ENCODE assay signal across 8 cellular contexts in the genomic region with DNA sequence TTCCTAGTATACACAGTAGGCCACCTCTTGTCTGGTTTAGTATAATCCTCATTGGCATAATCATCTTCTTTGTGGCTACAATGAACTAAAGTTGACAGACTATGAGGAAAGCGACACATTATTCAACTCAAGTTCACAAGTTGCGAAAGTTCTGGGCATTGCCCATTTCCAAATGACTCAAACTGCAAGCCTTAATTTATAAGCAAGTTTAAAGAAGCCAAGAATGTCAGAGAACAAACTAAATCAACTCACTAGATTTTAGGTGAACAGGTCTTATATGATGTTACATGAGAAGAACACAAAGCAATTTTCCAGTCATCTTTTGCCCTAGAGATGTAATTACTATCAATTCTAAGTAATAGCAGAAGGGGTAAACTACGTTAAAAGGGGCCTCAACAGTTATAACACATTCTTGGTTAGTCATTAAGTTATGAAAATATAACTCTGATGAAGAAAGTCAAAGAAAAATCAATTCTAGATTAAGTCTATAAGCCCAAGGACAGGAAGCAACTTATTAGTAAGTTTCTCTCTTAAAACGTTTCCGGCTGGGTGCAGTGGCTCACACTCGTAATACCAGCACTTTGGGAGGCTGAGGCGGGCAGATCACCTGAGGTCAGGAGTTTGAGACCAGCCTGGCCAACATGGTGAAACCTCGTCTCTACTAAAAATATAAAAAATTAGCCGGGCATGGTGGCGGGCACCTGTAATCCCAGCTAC. TPM values are rescaled to one million over a fixed set of nuclear protein-coding genes. Genes with fewer than 3 reads are reported as not detected.
A peak's percentile ranks its signal among the peaks of the same experiment; 100 is the strongest.
DNase-seq lines count a peak whose midpoint lies in the region; ATAC-seq, FAIRE-seq and TF ChIP-seq lines count a peak whose summit lies in the region.

No MANE protein-coding gene starts in this region.

- H3K36me3 Mint-ChIP-seq in T-helper 2 cell treated with Interferon-gamma antibody and Interleukin-4, amounts not matched to agents 5 μg/mL and 100 μg/mL, for 36 hours (ENCODE audit: low read depth): peaks cover 7% of the 10 kb centered on the region

- no peak for TF ChIP-seq POLR2A in sigmoid colon (IDR thresholded peaks at IDR 0.05)

- H3K9me1 ChIP-seq in keratinocyte (ENCODE audit: control insufficient read depth, extremely low read depth, insufficient read depth, low read length): no peaks in the 10 kb centered on the region

- H3K4me2 ChIP-seq in BLaER1 treated with 17β-estradiol and CSF1 and Interleukin-3, amounts not matched to agents 10 nM and 100 nM: peak overlapping the region in 8 of 11 experiments; percentile 10 to 86 (median 56); a peak in 13 of 22 replicates
- peak overlapping the region; percentile 46 for H3K4me2 ChIP-seq in keratinocyte (ENCODE audit: control insufficient read depth, extremely low read depth, insufficient read depth, low read depth, low read length)

- TF ChIP-seq CTCF in keratinocyte (optimal IDR thresholded peaks at IDR 0.05 in 1 of 3, IDR thresholded peaks at IDR 0.05 in 1 of 3, conservative IDR thresholded peaks at IDR 0.05 in 1 of 3; ENCODE audit: extremely low read depth in 1 of 3, insufficient read depth in 2 of 3, low read length in 3 of 3) (no peak), sigmoid colon (IDR thresholded peaks at IDR 0.05) (no peak)

- DNase-seq in T-helper 2 cell treated with Interferon-gamma antibody and Interleukin-4, amounts not matched to agents 5 μg/mL and 100 μg/mL, for 36 hours (ENCODE audit: low spot score): peak; percentile 47
- DNase-seq in keratinocyte (ENCODE audit: low read depth, low spot score): no peak
- no peak for DNase-seq in sigmoid colon
- no peak for DNase-seq in DMS53 treated with DMSO at 0.1 percent for 48 hours (lab: John Stamatoyannopoulos, UW; ENCODE audit: unreplicated experiment)

- H3K9me3 Mint-ChIP-seq in T-helper 2 cell treated with Interferon-gamma antibody and Interleukin-4, amounts not matched to agents 5 μg/mL and 100 μg/mL, for 36 hours: no peaks in the 10 kb centered on the region

- peak; percentile 26 for FAIRE-seq in keratinocyte (lab: Jason Lieb, UNC)

- intact Hi-C loops in sigmoid colon (cut with DNase I): no loop called here

- TF ChIP-seq EP300 in sigmoid colon (IDR thresholded peaks at IDR 0.05): no peak

- no peak overlapping the region for H2AFZ ChIP-seq in keratinocyte (ENCODE audit: control insufficient read depth, low read length)

- peaks cover 0 to 15% (median 8%) of the 10 kb centered on the region in 11 experiments; a peak in 14 of 22 replicates for H3K9me3 ChIP-seq in BLaER1 treated with 17β-estradiol and CSF1 and Interleukin-3, amounts not matched to agents 10 nM and 100 nM (replicated peaks in 1 of 11)
- H3K9me3 ChIP-seq in keratinocyte (ENCODE audit: control insufficient read depth, low read depth, low read length): no peaks in the 10 kb centered on the region
- H3K9me3 ChIP-seq in sigmoid colon: no peaks in the 10 kb centered on the region

- H3K79me2 ChIP-seq in keratinocyte (ENCODE audit: control insufficient read depth, insufficient read depth, low read length): peaks cover 99% of the 10 kb centered on the region

- H4K20me1 ChIP-seq in BLaER1 treated with 17β-estradiol and CSF1 and Interleukin-3, amounts not matched to agents 10 nM and 100 nM: peaks cover 99 to 100% (median 100%) of the 10 kb centered on the region in 11 experiments
- H4K20me1 ChIP-seq in keratinocyte (ENCODE audit: control insufficient read depth, extremely low read depth, insufficient read depth, low read length): peaks cover 45% of the 10 kb centered on the region

- 69 to 84% methylated on average over 10 of the region's 10 CpGs for WGBS in sigmoid colon, 2 donors

- H3K27me3 Mint-ChIP-seq in T-helper 2 cell treated with Interferon-gamma antibody and Interleukin-4, amounts not matched to agents 5 μg/mL and 100 μg/mL, for 36 hours (ENCODE audit: low read depth): no peaks in the 10 kb centered on the region

- peak overlapping the region in 4 of 11 experiments; percentile 16 to 61 (median 38); a peak in 7 of 22 replicates for H3K27ac ChIP-seq in BLaER1 treated with 17β-estradiol and CSF1 and Interleukin-3, amounts not matched to agents 10 nM and 100 nM
- peak overlapping the region; percentile 36 for H3K27ac ChIP-seq in keratinocyte (ENCODE audit: control insufficient read depth, insufficient read depth, low read length)
- H3K27ac ChIP-seq in sigmoid colon: peak overlapping the region in 2 of 4 donors; percentile 31 to 42

- no peak overlapping the region for H3K4me3 ChIP-seq in BLaER1 treated with 17β-estradiol and CSF1 and Interleukin-3, amounts not matched to agents 10 nM and 100 nM
- H3K4me3 ChIP-seq in keratinocyte (ENCODE audit: control insufficient read depth in 2 of 3, extremely low read depth in 1 of 3, insufficient read depth in 2 of 3, low read depth in 1 of 3, low read length in 3 of 3) (peak overlapping the region in 1 of 3 experiments; percentile 2), sigmoid colon (no peak overlapping the region)

- dilution Hi-C loops in keratinocyte (cut with MboI; ENCODE audit: extremely low pct_ligation_motif_present, low sequenced_read_pairs): loop anchor here (25.0 kb wide), 1 partner anchor 165 kb away; no protein-coding TSS in a partner anchor

- H3K4me1 Mint-ChIP-seq in T-helper 2 cell treated with Interferon-gamma antibody and Interleukin-4, amounts not matched to agents 5 μg/mL and 100 μg/mL, for 36 hours (ENCODE audit: low read depth): peaks cover 60% of the 10 kb centered on the region

- H3K4me3 Mint-ChIP-seq in T-helper 2 cell treated with Interferon-gamma antibody and Interleukin-4, amounts not matched to agents 5 μg/mL and 100 μg/mL, for 36 hours: peak overlapping the region; percentile 35

- peak overlapping the region in 3 of 11 experiments; percentile 2 to 49 (median 8); a peak in 1 of 22 replicates for H3K9ac ChIP-seq in BLaER1 treated with 17β-estradiol and CSF1 and Interleukin-3, amounts not matched to agents 10 nM and 100 nM
- no peak overlapping the region for H3K9ac ChIP-seq in keratinocyte (ENCODE audit: control insufficient read depth, extremely low read depth, insufficient read depth, low read length)

- no peaks in the 10 kb centered on the region for H3K27me3 ChIP-seq in BLaER1 treated with 17β-estradiol and CSF1 and Interleukin-3, amounts not matched to agents 10 nM and 100 nM
- H3K27me3 ChIP-seq in keratinocyte (ENCODE audit: control insufficient read depth, extremely low read depth, insufficient read depth, low read length): no peaks in the 10 kb centered on the region
- H3K27me3 ChIP-seq in sigmoid colon: no peaks in the 10 kb centered on the region

- H3K4me1 ChIP-seq in BLaER1 treated with 17β-estradiol and CSF1 and Interleukin-3, amounts not matched to agents 10 nM and 100 nM: peaks cover 0 to 100% (median 42%) of the 10 kb centered on the region in 10 experiments; a peak in 17 of 20 replicates
- H3K4me1 ChIP-seq in keratinocyte (ENCODE audit: control insufficient read depth, extremely low read depth, insufficient read depth, low read length): peaks cover 18% of the 10 kb centered on the region
- H3K4me1 ChIP-seq in sigmoid colon: peaks cover 0 to 87% (median 72%) of the 10 kb centered on the region in 4 donors

- peaks cover 0 to 32% (median 16%) of the 10 kb centered on the region in 11 experiments; a peak in 12 of 22 replicates for H3K36me3 ChIP-seq in BLaER1 treated with 17β-estradiol and CSF1 and Interleukin-3, amounts not matched to agents 10 nM and 100 nM
- H3K36me3 ChIP-seq in keratinocyte (ENCODE audit: control insufficient read depth in 2 of 2, extremely low read depth in 1 of 2, insufficient read depth in 2 of 2, low read length in 2 of 2): no peaks in the 10 kb centered on the region
- no peaks in the 10 kb centered on the region for H3K36me3 ChIP-seq in sigmoid colon

- H3K27ac Mint-ChIP-seq in T-helper 2 cell treated with Interferon-gamma antibody and Interleukin-4, amounts not matched to agents 5 μg/mL and 100 μg/mL, for 36 hours: peak overlapping the region; percentile 64

- ATAC-seq in GM21619 (IDR thresholded peaks at IDR 0.05; ENCODE audit: unreplicated experiment): peak; percentile 55
- no peak for ATAC-seq in HG03565 (IDR thresholded peaks at IDR 0.05; ENCODE audit: unreplicated experiment)
- ATAC-seq in GM19324 (IDR thresholded peaks at IDR 0.05; ENCODE audit: low FRiP score, unreplicated experiment): no peak

RNA-seq across cellular contexts. Expression of gene PICALM, which starts 21.5 kb away (rescaled TPM):
- polyA plus RNA-seq in keratinocyte (265 to 313 TPM (median 293 TPM) in 3 replicates), sigmoid colon (100 to 1,000 TPM in 1 of 3 donors, 10 to 100 TPM in 2; 55.3 to 100 (median 81.1) TPM)
- polyA plus RNA-seq in keratinocyte (2011; ENCODE audit: low read depth): 265 TPM
- 168 and 340 TPM in 2 replicates for polyA plus RNA-seq in keratinocyte (2011; cell fraction: cytosol; rRNA removed)
- polyA plus RNA-seq in keratinocyte (2011; cell fraction: nucleus; rRNA removed): 353 and 393 TPM in 2 replicates
- polyA plus RNA-seq in keratinocyte (2012; ENCODE audit: low replicate concordance): 125 and 152 TPM in 2 replicates
- polyA minus RNA-seq in keratinocyte: 198 to 513 TPM (median 466 TPM) in 3 replicates
- 283 TPM for polyA minus RNA-seq in keratinocyte (2011; cell fraction: cytosol; rRNA and poly(A)+ RNA removed)
- 343 and 577 TPM in 2 replicates for polyA minus RNA-seq in keratinocyte (2011; cell fraction: nucleus; rRNA and poly(A)+ RNA removed)
- 100 to 1,000 TPM; 213 to 250 (median 230) TPM for total RNA-seq in sigmoid colon
